In genomic region chr14:91062600-91062999, GRCh38 we compare ENCODE assay signal across 14 cellular contexts. TPM values are rescaled to one million over a fixed set of nuclear protein-coding genes. Genes with fewer than 3 reads are reported as not detected.
DNase-seq lines count a peak whose midpoint lies in the region; ATAC-seq, FAIRE-seq and TF ChIP-seq lines count a peak whose summit lies in the region.
"Had no signal": no experiment of that assay in that cellular context is flagged by ENCODE, and none has a peak within 500 bp of the region (broad histone marks: within the 10 kb centered on the region; RNA-seq: fewer than 3 reads in every experiment).

No MANE protein-coding gene starts in this region.

- no peak overlapping the region for H3K4me2 ChIP-seq in endothelial cell of umbilical vein (ENCODE audit: insufficient read depth, low read length)
- H3K4me2 ChIP-seq: smooth muscle cell had no signal

- H3K27me3 ChIP-seq in endothelial cell of umbilical vein (ENCODE audit: control insufficient read depth in 2 of 2, insufficient read depth in 2 of 2, low read length in 2 of 2): no peaks in the 10 kb centered on the region

- FAIRE-seq in endothelial cell of umbilical vein (lab: Jason Lieb, UNC): no peak

- H3K9me1 ChIP-seq in endothelial cell of umbilical vein (replicated peaks; ENCODE audit: control insufficient read depth, extremely low read depth, insufficient read depth, low read length): no peaks in the 10 kb centered on the region

- POLR2A ChIA-PET in endothelial cell of umbilical vein (lab: Charles Lee) (no interaction called here), RWPE1 (lab: Yijun Ruan, JAX; ENCODE audit: low non-redundant PET) (no interaction called here)

- dilution Hi-C loops in endothelial cell of umbilical vein (cut with MboI; ENCODE audit: extremely low pct_ligation_motif_present, low sequenced_read_pairs): no loop called here

- no peak for TF ChIP-seq CTCF in endothelial cell of umbilical vein (IDR thresholded peaks at IDR 0.05; ENCODE audit: extremely low read depth in 1 of 2, insufficient read depth in 1 of 2, low read depth in 1 of 2, low read length in 2 of 2)
- TF ChIP-seq CTCF in RWPE1 (conservative IDR thresholded peaks at IDR 0.05; ENCODE audit: low read depth): no peak

- DNase-seq in activated naive CD4-positive, alpha-beta T cell treated with anti-CD3 and anti-CD28 coated beads for 36 hours: no peak
- no peak for DNase-seq in activated naive CD4-positive, alpha-beta T cell (lab: John Stamatoyannopoulos, UW)
- DNase-seq in RKO (ENCODE audit: low spot score) (peak; percentile 24), endothelial cell of umbilical vein (ENCODE audit: low read depth, low spot score) (no peak), NCI-H69 (lab: John Stamatoyannopoulos, UW) (no peak), RWPE1 (ENCODE audit: low spot score) (no peak)
- DNase-seq in stimulated activated naive CD8-positive, alpha-beta T cell treated with anti-CD3 and anti-CD28 coated beads, Interleukin-15, amount 100 ng/mL, for 72 hours: no peak
- no peak for DNase-seq in NK-92 treated with Interleukin-12 subunit alpha and Interleukin-12 subunit beta, amount 100 ng/mL, for 24 hours (lab: John Stamatoyannopoulos, UW)
- DNase-seq: activated CD8-positive, alpha-beta memory T cell treated with anti-CD3 and anti-CD28 coated beads for 24 hours; DMS153; GOT3; NCI-H1694 treated with DMSO at 0.1 percent for 48 hours had no signal

- H3K4me3 Mint-ChIP-seq in activated naive CD4-positive, alpha-beta T cell treated with anti-CD3 and anti-CD28 coated beads for 36 hours: peak overlapping the region; percentile 7
- peak overlapping the region; percentile 57 to 69 for H3K4me3 Mint-ChIP-seq in stimulated activated naive CD8-positive, alpha-beta T cell treated with anti-CD3 and anti-CD28 coated beads, Interleukin-15, amount 100 ng/mL, for 72 hours

- CTCF ChIA-PET in activated naive CD4-positive, alpha-beta T cell treated with anti-CD3 and anti-CD28 coated beads for 36 hours (lab: Charles Lee): interaction anchor here (0.6 to 2.8 kb wide), 5 partner anchors 15 to 262 kb away, joined by 3 to 11 read pairs (median 3); no protein-coding TSS in a partner anchor
- CTCF ChIA-PET in endothelial cell of umbilical vein (lab: Charles Lee) (interaction anchor here (1.2 to 6.4 kb wide), 3 partner anchors 52 to 160 kb away, joined by 3 to 43 read pairs (median 23); no protein-coding TSS in a partner anchor), RWPE1 (lab: Yijun Ruan, JAX) (interaction anchor here (0.6 to 0.7 kb wide), 3 partner anchors 9 to 303 kb away, joined by 4 to 8 read pairs (median 6); no protein-coding TSS in a partner anchor)

- BruUV-seq in endothelial cell of umbilical vein (replicated peaks; lab: Mats Ljungman, UMichigan): no TSS peak

- H3K4me1 ChIP-seq in endothelial cell of umbilical vein (ENCODE audit: control insufficient read depth, extremely low read depth, insufficient read depth, low read length): peaks cover 22% of the 10 kb centered on the region

- peak overlapping the region; percentile 86 for H3K27ac Mint-ChIP-seq in activated naive CD4-positive, alpha-beta T cell treated with anti-CD3 and anti-CD28 coated beads for 36 hours
- H3K27ac Mint-ChIP-seq in stimulated activated naive CD8-positive, alpha-beta T cell treated with anti-CD3 and anti-CD28 coated beads, Interleukin-15, amount 100 ng/mL, for 72 hours: peak overlapping the region; percentile 82 to 96

- peak overlapping the region; percentile 11 for H2AFZ ChIP-seq in endothelial cell of umbilical vein (ENCODE audit: low read depth, low read length)

- H3K4me3 ChIP-seq in endothelial cell of umbilical vein (replicated peaks in 1 of 3; ENCODE audit: insufficient read depth in 1 of 3, low read depth in 1 of 3, low read length in 3 of 3): no peak overlapping the region
- H3K4me3 ChIP-seq: smooth muscle cell had no signal

- H3K27ac ChIP-seq in endothelial cell of umbilical vein (ENCODE audit: insufficient read depth, low read depth, low read length): no peak overlapping the region
- no peak overlapping the region for H3K27ac ChIP-seq in RWPE1

- H3K36me3 ChIP-seq in endothelial cell of umbilical vein (ENCODE audit: control insufficient read depth in 2 of 2, extremely low read depth in 1 of 2, insufficient read depth in 2 of 2, low read length in 2 of 2): no peaks in the 10 kb centered on the region

- no peak for ATAC-seq in stimulated activated naive CD8-positive, alpha-beta T cell treated with anti-CD3 and anti-CD28 coated beads, Interleukin-15, amount 100 ng/mL, for 72 hours
- ATAC-seq: Panc1 had no signal

- no peaks in the 10 kb centered on the region for H3K9me3 Mint-ChIP-seq in activated naive CD4-positive, alpha-beta T cell treated with anti-CD3 and anti-CD28 coated beads for 36 hours
- H3K9me3 Mint-ChIP-seq in stimulated activated naive CD8-positive, alpha-beta T cell treated with anti-CD3 and anti-CD28 coated beads, Interleukin-15, amount 100 ng/mL, for 72 hours: peaks cover 0 to 6% of the 10 kb centered on the region in 2 donors

- H3K9ac ChIP-seq in endothelial cell of umbilical vein (replicated peaks; ENCODE audit: extremely low read depth, insufficient read depth, low read length): no peak overlapping the region

- H3K27me3 Mint-ChIP-seq in activated naive CD4-positive, alpha-beta T cell treated with anti-CD3 and anti-CD28 coated beads for 36 hours (ENCODE audit: low read depth): no peaks in the 10 kb centered on the region
- no peaks in the 10 kb centered on the region for H3K27me3 Mint-ChIP-seq in stimulated activated naive CD8-positive, alpha-beta T cell treated with anti-CD3 and anti-CD28 coated beads, Interleukin-15, amount 100 ng/mL, for 72 hours

- no peaks in the 10 kb centered on the region for H4K20me1 ChIP-seq in endothelial cell of umbilical vein (replicated peaks; ENCODE audit: control insufficient read depth, extremely low read depth, insufficient read depth, low read length)

- H3K4me1 Mint-ChIP-seq in activated naive CD4-positive, alpha-beta T cell treated with anti-CD3 and anti-CD28 coated beads for 36 hours (ENCODE audit: low read depth): peaks cover 63% of the 10 kb centered on the region
- H3K4me1 Mint-ChIP-seq in stimulated activated naive CD8-positive, alpha-beta T cell treated with anti-CD3 and anti-CD28 coated beads, Interleukin-15, amount 100 ng/mL, for 72 hours: peaks cover 72% of the 10 kb centered on the region

- TF ChIP-seq POLR2A in endothelial cell of umbilical vein (IDR thresholded peaks at IDR 0.05; ENCODE audit: low read depth, low read length): no peak

- no peaks in the 10 kb centered on the region for H3K36me3 Mint-ChIP-seq in activated naive CD4-positive, alpha-beta T cell treated with anti-CD3 and anti-CD28 coated beads for 36 hours (ENCODE audit: low read depth)

- H3K9me3 ChIP-seq in endothelial cell of umbilical vein (replicated peaks; ENCODE audit: control insufficient read depth, insufficient read depth, low read length): no peaks in the 10 kb centered on the region

- intact Hi-C loops in activated naive CD4-positive, alpha-beta T cell treated with anti-CD3 and anti-CD28 coated beads for 36 hours (cut with micrococcal nuclease): loop anchor here (2.0 to 10.0 kb wide), 4 partner anchors 182 to 1108 kb away; partner anchors contain the start of genes EFCAB11, GPR68, NRDE2 and TDP1
- intact Hi-C loops in endothelial cell of umbilical vein (cut with micrococcal nuclease): loop anchor here (10.0 kb wide), 1 partner anchor 352 kb away; the partner anchor contains the start of gene CCDC88C

- H3K79me2 ChIP-seq in endothelial cell of umbilical vein (ENCODE audit: control insufficient read depth, insufficient read depth, low read length): no peaks in the 10 kb centered on the region

TF ChIP-seq in endothelial cell of umbilical vein, 7 proteins besides CTCF, POLR2A, EP300 and RAD21:
- no peak for TF ChIP-seq MAX (IDR thresholded peaks at IDR 0.05; ENCODE audit: insufficient read depth, insufficient read length)
- TF ChIP-seq JUN (IDR thresholded peaks at IDR 0.05; ENCODE audit: borderline replicate concordance, insufficient read depth, insufficient read length, low read depth): no peak
- TF ChIP-seq MYC (IDR thresholded peaks at IDR 0.05; ENCODE audit: low read depth, low read length): no peak
- TF ChIP-seq POLR2AphosphoS5 (IDR thresholded peaks at IDR 0.05; ENCODE audit: insufficient read depth, low read depth, low read length): no peak
- TF ChIP-seq EZH2 (IDR thresholded peaks at IDR 0.05; ENCODE audit: borderline replicate concordance, low read depth, low read length, severe bottlenecking): no peak
- no peak for TF ChIP-seq FOS (IDR thresholded peaks at IDR 0.05; ENCODE audit: borderline replicate concordance, insufficient read depth, low read length)
- no peak for TF ChIP-seq GATA2 (IDR thresholded peaks at IDR 0.05; ENCODE audit: insufficient read depth, insufficient read length, low read depth, low read length)
TF ChIP-seq in endothelial cell of umbilical vein: peak in this region for 0.

RNA-seq across cellular contexts. Expression of gene RPS6KA5, which starts 2.2 kb away (rescaled TPM):
- total RNA-seq in activated naive CD4-positive, alpha-beta T cell treated with anti-CD3 and anti-CD28 coated beads for 36 hours: 10 to 100 TPM; 10.0 to 12.0 TPM
- total RNA-seq in endothelial cell of umbilical vein: 5.4 and 8.8 TPM in 2 replicates
- 2.6 and 2.9 TPM in 2 replicates for polyA plus RNA-seq in endothelial cell of umbilical vein
- polyA plus RNA-seq in endothelial cell of umbilical vein (2011; cell fraction: cytosol; rRNA removed): 3.0 and 3.3 TPM in 2 replicates
- polyA plus RNA-seq in endothelial cell of umbilical vein (2011; cell fraction: nucleus; rRNA removed): 7.9 and 8.5 TPM in 2 replicates
- 3.6 and 4.2 TPM in 2 replicates for polyA plus RNA-seq in endothelial cell of umbilical vein (2012)
- 6.9 TPM in 2 replicates for polyA minus RNA-seq in endothelial cell of umbilical vein
- polyA minus RNA-seq in endothelial cell of umbilical vein (2011; cell fraction: cytosol; rRNA and poly(A)+ RNA removed): 7.1 TPM
- polyA minus RNA-seq in endothelial cell of umbilical vein (2011; cell fraction: nucleus; rRNA and poly(A)+ RNA removed): 12.5 and 15.5 TPM in 2 replicates

RNA-seq across cellular contexts. Expression of gene DGLUCY, which starts 51.3 kb away (rescaled TPM):
- total RNA-seq in activated naive CD4-positive, alpha-beta T cell treated with anti-CD3 and anti-CD28 coated beads for 36 hours: 10 to 100 TPM; 39.5 to 49.2 TPM
- total RNA-seq in endothelial cell of umbilical vein: 52.4 and 65.6 TPM in 2 replicates
- polyA plus RNA-seq in endothelial cell of umbilical vein: 40.0 and 40.9 TPM in 2 replicates
- 31.5 and 40.3 TPM in 2 replicates for polyA plus RNA-seq in endothelial cell of umbilical vein (2011; cell fraction: cytosol; rRNA removed)
- polyA plus RNA-seq in endothelial cell of umbilical vein (2011; cell fraction: nucleus; rRNA removed): 137 and 150 TPM in 2 replicates
- polyA plus RNA-seq in endothelial cell of umbilical vein (2012): 44.5 and 47.3 TPM in 2 replicates
- polyA minus RNA-seq in endothelial cell of umbilical vein: 86.1 and 98.5 TPM in 2 replicates
- polyA minus RNA-seq in endothelial cell of umbilical vein (2011; cell fraction: cytosol; rRNA and poly(A)+ RNA removed): 1.5 TPM
- 79.7 and 109 TPM in 2 replicates for polyA minus RNA-seq in endothelial cell of umbilical vein (2011; cell fraction: nucleus; rRNA and poly(A)+ RNA removed)
